In genomic region chr15:50181983-50182232, GRCh38 we compare ENCODE assay signal across 8 cellular contexts. TPM values are rescaled to one million over a fixed set of nuclear protein-coding genes. Genes with fewer than 3 reads are reported as not detected.
DNase-seq lines count a peak whose midpoint lies in the region; ATAC-seq, FAIRE-seq and TF ChIP-seq lines count a peak whose summit lies in the region.

SLC27A2 (plus strand) TSS chr15:50182196; CDS start chr15:50182428, 232 bp downstream.

- H3K9me3 ChIP-seq in K562 (replicated peaks; ENCODE audit: control insufficient read depth, insufficient read depth, low read depth, low read length) (no peaks in the 10 kb centered on the region), HepG2 (ENCODE audit: low read length) (no peaks in the 10 kb centered on the region), tibial artery (no peaks in the 10 kb centered on the region)

- ATAC-seq in GM21619 (IDR thresholded peaks at IDR 0.05; ENCODE audit: unreplicated experiment) (peak; percentile 43), K562 (peak; percentile 89), HepG2 (peak; percentile 91), GM18873 (IDR thresholded peaks at IDR 0.05; ENCODE audit: low FRiP score, unreplicated experiment) (no peak)

- in situ Hi-C loops in K562 (cut with MboI) (no loop called here), HepG2 (cut with HindIII; ENCODE audit: extremely low pct_ligation_motif_present, low pct_unique_long_range_greater_than_20kb) (loop anchor here (10.0 to 25.0 kb wide), 2 partner anchors 133 to 730 kb away; partner anchors contain the start of gene AP4E1)

- H3K27ac ChIP-seq in K562 (ENCODE audit: extremely low read depth, low read depth, low read length) (peak within 1 kb of the TSS; percentile 38; the same call in 1 of the 3 replicates), HepG2 (ENCODE audit: extremely low read length, insufficient read depth, low read length) (peak within 1 kb of the TSS; percentile 23), tibial artery (no peak within 1 kb of the TSS)

- H3K4me1 ChIP-seq in K562 (replicated peaks in 1 of 2; ENCODE audit: control insufficient read depth in 2 of 2, insufficient read depth in 2 of 2, low read length in 2 of 2), result peaks cover 16 to 21% of the 10 kb centered on the region in 2 experiments; a peak in 4 of 5 replicates
- peaks cover 53% of the 10 kb centered on the region for H3K4me1 ChIP-seq in HepG2 (ENCODE audit: insufficient read depth, low read length)
- peaks cover 0 to 15% (median 11%) of the 10 kb centered on the region in 4 donors for H3K4me1 ChIP-seq in tibial artery

- 6% methylated on average over 18 of the region's 18 CpGs for WGBS in K562 (ENCODE audit: insufficient coverage, low coverage, missing lambda C conversion rate)
- 0% methylated on average over 7 of the region's 18 CpGs for WGBS in HepG2 (ENCODE audit: low lambda C conversion rate)

- no peaks in the 10 kb centered on the region for H3K9me1 ChIP-seq in K562 (ENCODE audit: control insufficient read depth, insufficient read depth, low read length)

- peak; percentile 26 for DNase-seq in ELR (ENCODE audit: low read depth)
- DNase-seq in NCI-H1105 treated with DMSO at 0.1 percent for 48 hours (lab: John Stamatoyannopoulos, UW), result peak; percentile 49
- peak; percentile 75 to 87 (median 85) for DNase-seq in K562 (ENCODE audit: extremely low read depth in 1 of 4, low spot score in 3 of 4)
- DNase-seq in HepG2 (ENCODE audit: low spot score), result no peak
- no peak for DNase-seq in tibial artery
- DNase-seq in activated gamma-delta T cell treated with Interleukin-2 at 50 U/mL for 16 hours, result no peak

- POLR2A ChIA-PET in K562 (lab: Yijun Ruan, JAX), result interaction anchor here (0.6 to 2.0 kb wide), 5 partner anchors 14 to 1325 kb away, joined by 3 to 5 read pairs (median 3); no protein-coding TSS in a partner anchor
- POLR2A ChIA-PET in HepG2 (lab: Yijun Ruan, JAX), result interaction anchor here (0.7 kb wide), 1 partner anchor 173 kb away, joined by 3 read pairs; the partner anchor contains the start of gene GABPB1

- H3K4me2 ChIP-seq in K562 (ENCODE audit: insufficient read depth, low read length), result peak within 1 kb of the TSS; percentile 85
- peak within 1 kb of the TSS; percentile 95 for H3K4me2 ChIP-seq in HepG2 (ENCODE audit: low read depth, low read length)

- FAIRE-seq in K562 (lab: Jason Lieb, UNC) (no peak), HepG2 (lab: Jason Lieb, UNC) (no peak)

- TF ChIP-seq POLR2A in K562 (conservative IDR thresholded peaks at IDR 0.05) (no peak), HepG2 (IDR thresholded peaks at IDR 0.05; ENCODE audit: insufficient read depth in 1 of 2, low read depth in 2 of 2, low read length in 2 of 2) (no peak)

- TF ChIP-seq RAD21 in K562 (CRISPR knock-in tag; conservative IDR thresholded peaks at IDR 0.05 in 1 of 2, IDR thresholded peaks at IDR 0.05 in 1 of 2) (peak; percentile 34 to 64; a peak in 3 of 4 replicates), HepG2 (CRISPR knock-in tag; IDR thresholded peaks at IDR 0.05) (peak; percentile 84)

- intact Hi-C loops in K562 (cut with micrococcal nuclease) (loop anchor here (2.0 to 5.0 kb wide), 4 partner anchors 33 to 245 kb away; no protein-coding TSS in a partner anchor), HepG2 (cut with micrococcal nuclease; ENCODE audit: unreplicated experiment) (loop anchor here (2.0 kb wide), 1 partner anchor 135 kb away; no protein-coding TSS in a partner anchor), tibial artery (cut with DNase I; ENCODE audit: low total_unique reads) (no loop called here)

- BruUV-seq in K562 (replicated peaks; lab: Mats Ljungman, UMichigan), result no TSS peak
- no TSS peak for BruUV-seq in HepG2 (replicated peaks; lab: Mats Ljungman, UMichigan)

- TF ChIP-seq CTCF in K562 (IDR thresholded peaks at IDR 0.05 in 2 of 3, conservative IDR thresholded peaks at IDR 0.05 in 1 of 3; ENCODE audit: insufficient read depth in 2 of 3, low read depth in 1 of 3, low read length in 3 of 3) (peak; percentile 52 to 58 (median 57)), HepG2 (CRISPR knock-in tag; IDR thresholded peaks at IDR 0.05) (peak; percentile 88), tibial artery (IDR thresholded peaks at IDR 0.05) (no peak)

- TF ChIP-seq EP300 in K562 (IDR thresholded peaks at IDR 0.05; ENCODE audit: low read length) (no peak), HepG2 (IDR thresholded peaks at IDR 0.05; ENCODE audit: low read depth in 2 of 2, low read length in 2 of 2) (no peak), HepG2 (CRISPR knock-in tag; IDR thresholded peaks at IDR 0.05; ENCODE audit: borderline replicate concordance) (no peak)

- H2AFZ ChIP-seq in K562 (ENCODE audit: low read depth, low read length) (peak within 1 kb of the TSS; percentile 95), HepG2 (ENCODE audit: low read length) (peak within 1 kb of the TSS; percentile 28)

- peaks cover 25% of the 10 kb centered on the region for H3K79me2 ChIP-seq in K562 (ENCODE audit: control insufficient read depth, insufficient read depth, low read length)
- peaks cover 3% of the 10 kb centered on the region for H3K79me2 ChIP-seq in HepG2 (ENCODE audit: insufficient read depth, low read length)

- H3K9ac ChIP-seq in K562 (ENCODE audit: insufficient read depth in 1 of 2, low read depth in 2 of 2, low read length in 2 of 2) (peak within 1 kb of the TSS; percentile 35 to 96), HepG2 (ENCODE audit: insufficient read depth, low read depth, low read length) (peak within 1 kb of the TSS; percentile 45)

- no peaks in the 10 kb centered on the region for H4K20me1 ChIP-seq in K562 (replicated peaks; ENCODE audit: control insufficient read depth, insufficient read depth, low read length)
- no peaks in the 10 kb centered on the region for H4K20me1 ChIP-seq in HepG2 (ENCODE audit: insufficient read depth, low read length)

- CTCF ChIA-PET in K562 (lab: Yijun Ruan, JAX; ENCODE audit: low intra/inter-chr PET ratio), result interaction anchor here (0.6 to 1.2 kb wide), 2 partner anchors 133 to 740 kb away, joined by 3 to 4 read pairs; no protein-coding TSS in a partner anchor
- CTCF ChIA-PET in HepG2 (lab: Yijun Ruan, JAX; ENCODE audit: low intra/inter-chr PET ratio, low total read pairs), result interaction anchor here (1.0 to 1.7 kb wide), 2 partner anchors 133 to 727 kb away, joined by 3 to 16 read pairs; partner anchors contain the start of gene AP4E1

- H3K27me3 ChIP-seq in K562 (ENCODE audit: control insufficient read depth in 2 of 2, insufficient read depth in 2 of 2, low read length in 2 of 2) (no peaks in the 10 kb centered on the region), HepG2 (ENCODE audit: control insufficient read depth in 1 of 2, insufficient read depth in 2 of 2, low read length in 2 of 2) (no peaks in the 10 kb centered on the region), tibial artery (peaks cover 0 to 27% of the 10 kb centered on the region in 2 donors)

- peak within 1 kb of the TSS; percentile 65 for H3K4me3 ChIP-seq in K562
- peak within 1 kb of the TSS; percentile 58 to 86 (median 83) for H3K4me3 ChIP-seq in HepG2 (replicated peaks in 1 of 3; ENCODE audit: insufficient read depth in 1 of 3, low read depth in 2 of 3, low read length in 3 of 3)
- H3K4me3 ChIP-seq in tibial artery, result peak within 1 kb of the TSS; percentile 37 to 49

- H3K36me3 ChIP-seq in K562 (ENCODE audit: control insufficient read depth, insufficient read depth, low read length), result no peaks in the 10 kb centered on the region
- H3K36me3 ChIP-seq in HepG2 (replicated peaks in 1 of 2; ENCODE audit: control insufficient read depth in 1 of 2, insufficient read depth in 2 of 2, low read length in 2 of 2), result no peaks in the 10 kb centered on the region
- H3K36me3 ChIP-seq in tibial artery, result no peaks in the 10 kb centered on the region

RNA-seq across cellular contexts. Expression of gene SLC27A2, which starts in this region (rescaled TPM):
- 18.7 and 19.9 TPM in 2 replicates for total RNA-seq in K562 (2011; cell fraction: chromatin; rRNA removed; ENCODE audit: low replicate concordance)
- 25.3 and 28.2 TPM in 2 replicates for total RNA-seq in K562 (2011; cell fraction: nucleolus; rRNA removed)
- total RNA-seq in K562 (2011; cell fraction: nucleoplasm; rRNA removed), result 18.4 and 21.5 TPM in 2 replicates
- total RNA-seq in K562 (2014; rRNA removed), result 28.0 and 29.3 TPM in 2 replicates
- 22.7 and 25.0 TPM in 2 replicates for total RNA-seq in K562 (2014; rRNA removed; fragmentation: Illumina TruSeq; extraction: Trizol)
- 33.1 and 38.0 TPM in 2 replicates for total RNA-seq in K562 (2015; rRNA removed; fragmentation: Illumina TruSeq; extraction: Trizol)
- total RNA-seq in K562 (2021), result 20.9 and 24.4 TPM in 2 replicates
- polyA plus RNA-seq in K562 (2011; rRNA removed), result 17.5 and 17.8 TPM in 2 replicates
- 12.9 and 18.4 TPM in 2 replicates for polyA plus RNA-seq in K562 (2011; cell fraction: cytosol; rRNA removed)
- polyA plus RNA-seq in K562 (2011; cell fraction: nucleus; rRNA removed), result 8.3 and 8.7 TPM in 2 replicates
- polyA plus RNA-seq in K562 (2012), result 20.3 and 44.3 TPM in 2 replicates
- polyA plus RNA-seq in K562 (2014; fragmentation: Illumina TruSeq; extraction: Trizol), result 18.8 and 24.2 TPM in 2 replicates
- 1 to 10 TPM; 4.9 to 6.8 TPM for polyA plus RNA-seq in K562 (2014; fragmentation: Nextera tagmentation; extraction: Ambion mirVana)
- polyA plus RNA-seq in K562 (2014; rRNA removed), result 16.6 and 27.7 TPM in 2 replicates
- 27.3 and 31.1 TPM in 2 replicates for polyA minus RNA-seq in K562 (2011; rRNA and poly(A)+ RNA removed)
- polyA minus RNA-seq in K562 (2011; cell fraction: cytosol; rRNA and poly(A)+ RNA removed), result 15.9 and 19.0 TPM in 2 replicates
- polyA minus RNA-seq in K562 (2011; cell fraction: nucleus; rRNA and poly(A)+ RNA removed), result 11.8 and 13.1 TPM in 2 replicates
- total RNA-seq in HepG2 (2016; rRNA removed; fragmentation: Illumina TruSeq; extraction: Trizol), result 12.3 and 23.4 TPM in 2 replicates
- 3.2 TPM in 2 replicates for total RNA-seq in HepG2 (2016; cell fraction: cytosol; rRNA removed; fragmentation: Illumina TruSeq; extraction: Trizol; ENCODE audit: low read depth)
- 12.5 and 24.4 TPM in 2 replicates for total RNA-seq in HepG2 (2016; cell fraction: insoluble cytoplasmic fraction; rRNA removed; fragmentation: Illumina TruSeq; extraction: Trizol)
- 5.0 and 6.4 TPM in 2 replicates for total RNA-seq in HepG2 (2016; cell fraction: membrane; rRNA removed; fragmentation: Illumina TruSeq; extraction: Trizol)
- 19.3 and 23.5 TPM in 2 replicates for total RNA-seq in HepG2 (2016; cell fraction: nucleus; rRNA removed; fragmentation: Illumina TruSeq; extraction: Trizol)
- polyA plus RNA-seq in HepG2 (2011; rRNA removed), result 14.6 and 16.0 TPM in 2 replicates
- polyA plus RNA-seq in HepG2 (2011; cell fraction: cytosol; rRNA removed), result 10.0 and 13.4 TPM in 2 replicates
- 7.6 and 8.6 TPM in 2 replicates for polyA plus RNA-seq in HepG2 (2011; cell fraction: nucleus; rRNA removed)
- polyA plus RNA-seq in HepG2 (2012), result 25.5 and 34.1 TPM in 2 replicates
- polyA plus RNA-seq in HepG2 (2016; cell fraction: cytosol; fragmentation: Illumina TruSeq; extraction: Trizol; ENCODE audit: low read depth), result 2.2 and 2.8 TPM in 2 replicates
- polyA plus RNA-seq in HepG2 (2016; cell fraction: insoluble cytoplasmic fraction; fragmentation: Illumina TruSeq; extraction: Trizol; ENCODE audit: low read depth), result 10.7 and 11.3 TPM in 2 replicates
- polyA plus RNA-seq in HepG2 (2016; cell fraction: membrane; fragmentation: Illumina TruSeq; extraction: Trizol; ENCODE audit: low read depth), result 3.3 and 3.4 TPM in 2 replicates
- polyA plus RNA-seq in HepG2 (2016; cell fraction: nucleus; fragmentation: Illumina TruSeq; extraction: Trizol; ENCODE audit: insufficient read depth, low read depth), result 24.6 and 25.7 TPM in 2 replicates
- polyA minus RNA-seq in HepG2 (2011; rRNA and poly(A)+ RNA removed; ENCODE audit: low replicate concordance), result 33.1 and 391 TPM in 2 replicates
- polyA minus RNA-seq in HepG2 (2011; cell fraction: cytosol; rRNA and poly(A)+ RNA removed), result 18.9 and 21.0 TPM in 2 replicates
- polyA minus RNA-seq in HepG2 (2011; cell fraction: nucleus; rRNA and poly(A)+ RNA removed), result 14.8 and 15.7 TPM in 2 replicates

Comparison
In these comparisons a context has a peak if more than half of its experiments do, and no peak if none do; other contexts are left out.
1. DNase-seq: peak in ELR (single experiment), NCI-H1105 treated with DMSO at 0.1 percent for 48 hours (single experiment) and K562 (4 of 4); none in HepG2 (single experiment), tibial artery (0 of 2) and activated gamma-delta T cell treated with Interleukin-2 at 50 U/mL for 16 hours (single experiment).
2. H3K27ac ChIP-seq: peak in K562 (single experiment) and HepG2 (single experiment); none in tibial artery (0 of 2).
3. CTCF ChIP-seq: peak in K562 (3 of 3) and HepG2 (single experiment); none in tibial artery (0 of 2).
4. Peak in every context shown above with its lines, with median percentiles within 50 percentile points of each other: H3K4me3 ChIP-seq.